12 cellular contexts compared by ENCODE assay signal in genomic region chr1:209368864-209369598, GRCh38.
A peak's percentile ranks its signal among the peaks of the same experiment; 100 is the strongest.
DNase-seq lines count a peak whose midpoint lies in the region; ATAC-seq and TF ChIP-seq lines count a peak whose summit lies in the region.
"Had no signal": no experiment of that assay in that cellular context is flagged by ENCODE, and none has a peak within 500 bp of the region (broad histone marks: within the 10 kb centered on the region; RNA-seq: fewer than 3 reads in every experiment).

No MANE protein-coding gene starts in this region.

- H3K4me3 ChIP-seq in retinal pigment epithelial cell (ENCODE audit: low read length) = no peak overlapping the region
- H3K4me3 ChIP-seq: psoas muscle had no signal

- no peaks in the 10 kb centered on the region for H3K27me3 ChIP-seq in foreskin keratinocyte

- H3K27ac ChIP-seq in foreskin keratinocyte = peak overlapping the region; percentile 86
- H3K27ac ChIP-seq: KMS-11, psoas muscle had no signal

- H3K4me1 ChIP-seq in foreskin keratinocyte = peaks cover 65% of the 10 kb centered on the region
- H3K4me1 ChIP-seq: psoas muscle had no signal

- DNase-seq in GM03348 (ENCODE audit: low spot score) (peak; percentile 70), T1000 (lab: John Stamatoyannopoulos, UW) (peak; percentile 25), foreskin keratinocyte (peak; percentile 93 to 96), retinal pigment epithelial cell (ENCODE audit: low read depth) (peak; percentile 87)
- DNase-seq in activated naive CD4-positive, alpha-beta T cell treated with Interleukin-2 at 50 U/mL for 16 hours = no peak
- no peak for DNase-seq in stimulated activated naive CD8-positive, alpha-beta T cell treated with anti-CD3 and anti-CD28 coated beads, Interleukin-15, Interleukin-2, amounts not matched to agents 100 U/mL and 50 U/mL, for 24 hours
- DNase-seq: activated CD4-positive, alpha-beta T cell treated with anti-CD3 and anti-CD28 coated beads, Interleukin-2, amount 10 ng/mL, durations not matched to agents 7 days and 5 days; aorta had no signal

- no peak for TF ChIP-seq CTCF in foreskin keratinocyte (conservative IDR thresholded peaks at IDR 0.05)
- no peak for TF ChIP-seq CTCF in retinal pigment epithelial cell (conservative IDR thresholded peaks at IDR 0.05; ENCODE audit: low read depth, low read length)

- ATAC-seq in foreskin keratinocyte (peak; percentile 55), GM19455 (IDR thresholded peaks at IDR 0.05; ENCODE audit: unreplicated experiment) (no peak), GM21825 (IDR thresholded peaks at IDR 0.05; ENCODE audit: unreplicated experiment) (no peak)
- no peak for ATAC-seq in stimulated activated naive CD8-positive, alpha-beta T cell treated with anti-CD3 and anti-CD28 coated beads, Interleukin-15, Interleukin-2, amounts not matched to agents 100 U/mL and 50 U/mL, for 24 hours

Comparison
In these comparisons a context has a peak if more than half of its experiments do, and no peak if none do; other contexts are left out.
1. DNase-seq: peak in GM03348 (single experiment), T1000 (single experiment), foreskin keratinocyte (2 of 2) and retinal pigment epithelial cell (single experiment); none in activated naive CD4-positive, alpha-beta T cell treated with Interleukin-2 at 50 U/mL for 16 hours (single experiment) and stimulated activated naive CD8-positive, alpha-beta T cell treated with anti-CD3 and anti-CD28 coated beads, Interleukin-15, Interleukin-2, amounts not matched to agents 100 U/mL and 50 U/mL, for 24 hours (single experiment).